19 cellular contexts compared by ENCODE assay signal in the genomic region with DNA sequence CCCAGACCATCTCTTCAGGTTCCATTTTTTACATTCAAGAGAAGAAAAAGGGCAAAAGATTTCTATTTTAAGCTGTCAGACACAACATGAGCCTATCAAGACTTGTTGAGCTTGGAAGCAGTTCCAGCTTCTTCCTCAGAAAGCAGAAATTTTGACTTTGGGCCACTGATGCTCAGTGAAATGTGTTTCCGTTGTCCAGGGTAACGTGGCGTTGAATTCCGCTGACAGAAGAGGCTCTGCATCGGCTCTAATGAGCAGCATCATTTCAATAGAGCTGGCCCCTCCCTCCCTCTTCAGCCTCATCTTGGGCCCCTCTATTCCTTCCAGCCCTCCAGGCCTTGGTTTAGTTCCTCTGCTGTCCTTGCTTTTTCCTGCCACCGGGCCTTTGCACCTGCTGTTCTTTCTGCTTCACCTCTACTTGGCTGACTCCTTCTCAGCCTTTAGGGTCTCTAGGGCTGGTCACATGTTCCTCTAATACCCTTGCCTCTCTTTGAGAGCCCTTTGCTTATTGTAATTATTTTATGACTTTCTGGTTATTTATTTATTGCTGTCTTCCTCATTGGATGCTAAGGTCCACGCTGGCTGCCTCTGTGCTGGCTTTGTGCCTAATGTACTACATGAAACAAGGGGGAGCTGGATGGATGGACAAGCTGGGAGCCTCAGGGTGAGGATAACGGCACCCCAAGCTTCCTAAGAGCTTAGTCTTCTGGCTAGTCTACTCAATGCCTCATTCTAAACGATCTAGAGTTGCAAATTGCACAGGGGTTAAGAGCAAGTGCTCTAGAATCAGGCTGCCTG.
A peak's percentile ranks its signal among the peaks of the same experiment; 100 is the strongest.
DNase-seq lines count a peak whose midpoint lies in the region; ATAC-seq and TF ChIP-seq lines count a peak whose summit lies in the region.
"Had no signal": no experiment of that assay in that cellular context is flagged by ENCODE, and none has a peak within 500 bp of the region (broad histone marks: within the 10 kb centered on the region; RNA-seq: fewer than 3 reads in every experiment).

No MANE protein-coding gene starts in this region.

- CTCF ChIA-PET in activated naive CD4-positive, alpha-beta T cell treated with anti-CD3 and anti-CD28 coated beads for 36 hours (lab: Charles Lee), result no interaction called here

- H3K27me3 Mint-ChIP-seq in activated T-cell treated with anti-CD3 and anti-CD28 coated beads, Interleukin-2, amount 50 U/mL, for 24 hours, result no peaks in the 10 kb centered on the region
- H3K27me3 Mint-ChIP-seq in activated naive CD4-positive, alpha-beta T cell treated with anti-CD3 and anti-CD28 coated beads for 36 hours (ENCODE audit: low read depth), result no peaks in the 10 kb centered on the region

- peak overlapping the region; percentile 19; the same call in 1 of the 2 replicates for H3K27ac ChIP-seq in SJCRH30
- H3K27ac ChIP-seq in thoracic aorta, result peak overlapping the region; percentile 59 to 88
- H3K27ac ChIP-seq: skin epidermis, vagina had no signal

- peak overlapping the region; percentile 34 for H3K27ac Mint-ChIP-seq in activated T-cell treated with anti-CD3 and anti-CD28 coated beads, Interleukin-2, amount 50 U/mL, for 24 hours
- no peak overlapping the region for H3K27ac Mint-ChIP-seq in activated naive CD4-positive, alpha-beta T cell treated with anti-CD3 and anti-CD28 coated beads for 36 hours

- peaks cover 40% of the 10 kb centered on the region for H3K4me1 Mint-ChIP-seq in activated T-cell treated with anti-CD3 and anti-CD28 coated beads, Interleukin-2, amount 50 U/mL, for 24 hours (ENCODE audit: low read depth)
- H3K4me1 Mint-ChIP-seq in activated naive CD4-positive, alpha-beta T cell treated with anti-CD3 and anti-CD28 coated beads for 36 hours (ENCODE audit: low read depth), result peaks cover 11% of the 10 kb centered on the region

- no peak for DNase-seq in activated T-cell treated with anti-CD3 and anti-CD28 coated beads, Interleukin-2, amount 50 U/mL, for 24 hours
- DNase-seq in activated T-cell treated with anti-CD3 and anti-CD28 coated beads for 4 hours (no peak), SJCRH30 (no peak), left cardiac atrium (no peak), thoracic aorta (ENCODE audit: low spot score) (no peak), omental fat pad (ENCODE audit: low spot score) (no peak), mucosa of descending colon (no peak)
- no peak for DNase-seq in activated naive CD4-positive, alpha-beta T cell treated with anti-CD3 and anti-CD28 coated beads for 36 hours
- DNase-seq: activated CD4-positive, alpha-beta T cell treated with anti-CD3 and anti-CD28 coated beads for 48 hours; activated naive CD4-positive, alpha-beta T cell treated with anti-CD3 and anti-CD28 coated beads, Interleukin-2, amount 50 U/mL, for 16 hours; dermis blood vessel endothelial cell; DND-41; hypothalamus; mammary epithelial cell; NCI-H1694; posterior cingulate gyrus; stimulated activated CD4-positive, alpha-beta T cell treated with anti-CD3 and anti-CD28 coated beads, Interleukin-2, amount 100 ng/mL, for 48 hours had no signal

- H3K36me3 ChIP-seq in SJCRH30, result no peaks in the 10 kb centered on the region
- no peaks in the 10 kb centered on the region for H3K36me3 ChIP-seq in thoracic aorta
- H3K36me3 ChIP-seq in mucosa of descending colon (ENCODE audit: low read depth), result no peaks in the 10 kb centered on the region
- H3K36me3 ChIP-seq: vagina had no signal

- H3K9me3 Mint-ChIP-seq in activated T-cell treated with anti-CD3 and anti-CD28 coated beads, Interleukin-2, amount 50 U/mL, for 24 hours, result no peaks in the 10 kb centered on the region
- H3K9me3 Mint-ChIP-seq in activated naive CD4-positive, alpha-beta T cell treated with anti-CD3 and anti-CD28 coated beads for 36 hours, result no peaks in the 10 kb centered on the region

- TF ChIP-seq CTCF in thoracic aorta (IDR thresholded peaks at IDR 0.05) (no peak), omental fat pad (IDR thresholded peaks at IDR 0.05) (no peak), mucosa of descending colon (IDR thresholded peaks at IDR 0.05) (no peak)

- no peaks in the 10 kb centered on the region for H3K27me3 ChIP-seq in SJCRH30
- H3K27me3 ChIP-seq in thoracic aorta (replicated peaks; ENCODE audit: insufficient read depth), result no peaks in the 10 kb centered on the region
- H3K27me3 ChIP-seq: vagina had no signal

- H3K4me3 Mint-ChIP-seq in activated T-cell treated with anti-CD3 and anti-CD28 coated beads, Interleukin-2, amount 50 U/mL, for 24 hours, result no peak overlapping the region
- no peak overlapping the region for H3K4me3 Mint-ChIP-seq in activated naive CD4-positive, alpha-beta T cell treated with anti-CD3 and anti-CD28 coated beads for 36 hours

- no peaks in the 10 kb centered on the region for H3K9me3 ChIP-seq in SJCRH30 (replicated peaks)
- H3K9me3 ChIP-seq in thoracic aorta, result no peaks in the 10 kb centered on the region
- H3K9me3 ChIP-seq in mucosa of descending colon, result no peaks in the 10 kb centered on the region
- H3K9me3 ChIP-seq: vagina had no signal

- H3K4me3 ChIP-seq in SJCRH30, result no peak overlapping the region
- H3K4me3 ChIP-seq in thoracic aorta, result peak overlapping the region; percentile 18
- no peak overlapping the region for H3K4me3 ChIP-seq in mucosa of descending colon
- H3K4me3 ChIP-seq: skin epidermis, vagina had no signal

- intact Hi-C loops in left cardiac atrium (cut with DNase I) (no loop called here), mucosa of descending colon (cut with DNase I, micrococcal nuclease) (no loop called here)
- intact Hi-C loops in activated naive CD4-positive, alpha-beta T cell treated with anti-CD3 and anti-CD28 coated beads for 36 hours (cut with micrococcal nuclease), result no loop called here

- H3K4me1 ChIP-seq in SJCRH30, result peaks cover 59% of the 10 kb centered on the region
- peaks cover 6 to 63% of the 10 kb centered on the region in 2 donors for H3K4me1 ChIP-seq in thoracic aorta (ENCODE audit: control insufficient read depth in 1 of 2, low read depth in 2 of 2)
- H3K4me1 ChIP-seq in mucosa of descending colon (ENCODE audit: low read depth), result no peaks in the 10 kb centered on the region

- ATAC-seq in left cardiac atrium (peak; percentile 8 to 36), thoracic aorta (ENCODE audit: insufficient number of reproducible peaks, low FRiP score, low read depth) (peak; percentile 78), omental fat pad (ENCODE audit: low FRiP score) (no peak), mucosa of descending colon (no peak)

- H3K36me3 Mint-ChIP-seq in activated T-cell treated with anti-CD3 and anti-CD28 coated beads, Interleukin-2, amount 50 U/mL, for 24 hours (ENCODE audit: low read depth), result peaks cover 17% of the 10 kb centered on the region
- peaks cover 4% of the 10 kb centered on the region for H3K36me3 Mint-ChIP-seq in activated naive CD4-positive, alpha-beta T cell treated with anti-CD3 and anti-CD28 coated beads for 36 hours (ENCODE audit: low read depth)

Comparison
In these comparisons a context has a peak if more than half of its experiments do, and no peak if none do; other contexts are left out.
1. ATAC-seq: peak in left cardiac atrium (2 of 2) and thoracic aorta (single experiment); none in omental fat pad (single experiment) and mucosa of descending colon (single experiment).